8 cellular contexts compared by ENCODE assay signal in the genomic region with DNA sequence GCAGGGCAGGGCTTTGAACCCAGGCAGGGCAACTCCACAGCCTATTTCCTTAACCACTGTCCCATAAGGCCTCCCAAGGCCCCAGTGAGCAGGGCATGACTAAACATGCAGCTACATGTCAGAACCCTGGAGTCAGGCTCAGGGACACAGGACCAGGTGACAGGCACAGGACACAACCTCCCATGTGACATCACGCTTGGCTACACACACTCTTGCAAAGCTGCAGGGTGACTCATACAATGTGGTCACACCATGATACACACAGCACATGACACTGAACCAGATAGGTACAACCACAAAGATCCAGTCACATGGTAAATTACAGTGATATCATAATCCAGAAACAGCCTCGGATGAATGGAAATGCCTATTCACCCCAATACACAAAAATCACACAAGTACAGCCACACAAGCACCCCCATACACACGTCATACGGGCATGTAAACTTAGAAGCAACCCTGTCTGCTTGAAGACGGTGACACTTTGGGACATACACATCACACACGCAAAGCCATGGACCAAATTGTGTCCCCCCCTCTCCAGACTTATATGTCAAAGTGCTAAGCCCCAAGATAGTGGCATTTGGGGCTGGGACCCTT. TPM values are rescaled to one million over a fixed set of nuclear protein-coding genes. Genes with fewer than 3 reads are reported as not detected.
DNase-seq lines count a peak whose midpoint lies in the region; ATAC-seq and TF ChIP-seq lines count a peak whose summit lies in the region.
"Had no signal": no experiment of that assay in that cellular context is flagged by ENCODE, and none has a peak within 500 bp of the region (broad histone marks: within the 10 kb centered on the region; RNA-seq: fewer than 3 reads in every experiment).

No MANE protein-coding gene starts in this region.

- peak overlapping the region in 2 of 3 experiments; percentile 31 to 70 for H3K27ac Mint-ChIP-seq in nephron

- DNase-seq in GM13977 (ENCODE audit: low spot score), result peak; percentile 85
- peak; percentile 100 for DNase-seq in SW480 (ENCODE audit: low spot score)
- DNase-seq in occipital lobe (lab: John Stamatoyannopoulos, UW), result no peak
- no peak for DNase-seq in effector memory CD4-positive, alpha-beta T cell

- no peak overlapping the region for H3K4me3 Mint-ChIP-seq in nephron

- H3K27ac ChIP-seq in effector memory CD4-positive, alpha-beta T cell (ENCODE audit: insufficient read depth, low read length, poor library complexity, severe bottlenecking), result no peak overlapping the region

- no peaks in the 10 kb centered on the region for H3K36me3 Mint-ChIP-seq in nephron (ENCODE audit: low read depth)

- H3K27me3 Mint-ChIP-seq in nephron (ENCODE audit: low read depth), result peaks cover 37% of the 10 kb centered on the region

- H3K4me1 ChIP-seq in effector memory CD4-positive, alpha-beta T cell (ENCODE audit: control insufficient read depth, insufficient read depth, low read length, poor library complexity, severe bottlenecking), result no peaks in the 10 kb centered on the region

- peaks cover 2% of the 10 kb centered on the region for H3K9me3 Mint-ChIP-seq in nephron

- no peak overlapping the region for H3K4me3 ChIP-seq in effector memory CD4-positive, alpha-beta T cell (ENCODE audit: insufficient read depth, low read depth, low read length, poor library complexity, severe bottlenecking)

- no peaks in the 10 kb centered on the region for H3K4me1 Mint-ChIP-seq in nephron

- TF ChIP-seq CTCF in GM13977 (IDR thresholded peaks at IDR 0.05; ENCODE audit: extremely low read depth, insufficient read depth, missing control alignments) (no peak), nephron (IDR thresholded peaks at IDR 0.05; ENCODE audit: unreplicated experiment in 3 of 3) (no peak)

- no peaks in the 10 kb centered on the region for H3K36me3 ChIP-seq in effector memory CD4-positive, alpha-beta T cell (ENCODE audit: control insufficient read depth, insufficient read depth, low read length)

- no peaks in the 10 kb centered on the region for H3K9me3 ChIP-seq in effector memory CD4-positive, alpha-beta T cell (ENCODE audit: control insufficient read depth, low read length)

- peak; percentile 42 for ATAC-seq in GM19468 (IDR thresholded peaks at IDR 0.05; ENCODE audit: extremely low read depth, unreplicated experiment)
- ATAC-seq in HG03457 (IDR thresholded peaks at IDR 0.05; ENCODE audit: unreplicated experiment), result peak; percentile 63

- in situ Hi-C loops in GM13977 (cut with MboI; ENCODE audit: low pct_unique_long_range_greater_than_20kb, low sequenced_read_pairs, unreplicated experiment), result no loop called here

- no peaks in the 10 kb centered on the region for H3K27me3 ChIP-seq in effector memory CD4-positive, alpha-beta T cell (replicated peaks; ENCODE audit: control insufficient read depth, insufficient read depth, low read length, poor library complexity, severe bottlenecking)

RNA-seq across cellular contexts. Expression of a gene that starts 14.5 kb away (rescaled TPM):
- total RNA-seq in occipital lobe, result not detected
- total RNA-seq: pulmonary artery endothelial cell had no signal

RNA-seq across cellular contexts. Expression of a gene that starts 23.5 kb away (rescaled TPM):
- total RNA-seq in occipital lobe, result not detected
- total RNA-seq: pulmonary artery endothelial cell had no signal

RNA-seq across cellular contexts. Expression of a gene that starts 42.0 kb away (rescaled TPM):
- total RNA-seq in occipital lobe, result not detected
- total RNA-seq: pulmonary artery endothelial cell had no signal

RNA-seq across cellular contexts. Expression of a gene that starts 56.1 kb away (rescaled TPM):
- total RNA-seq in occipital lobe, result not detected
- total RNA-seq: pulmonary artery endothelial cell had no signal

Comparison
In these comparisons a context has a peak if more than half of its experiments do, and no peak if none do; other contexts are left out.
1. DNase-seq: peak in GM13977 (single experiment) and SW480 (single experiment); none in occipital lobe (single experiment) and effector memory CD4-positive, alpha-beta T cell (0 of 3).